In genomic region chr14:65103150-65103760, GRCh38 we compare ENCODE assay signal across 8 cellular contexts. TPM values are rescaled to one million over a fixed set of nuclear protein-coding genes. Genes with fewer than 3 reads are reported as not detected.
A peak's percentile ranks its signal among the peaks of the same experiment; 100 is the strongest.
DNase-seq lines count a peak whose midpoint lies in the region; ATAC-seq and TF ChIP-seq lines count a peak whose summit lies in the region.

No MANE protein-coding gene starts in this region.

- H3K27me3 ChIP-seq in adipocyte (replicated peaks; ENCODE audit: control insufficient read depth, insufficient read depth, low read length) = no peaks in the 10 kb centered on the region
- no peaks in the 10 kb centered on the region for H3K27me3 ChIP-seq in liver (ENCODE audit: control insufficient read depth in 4 of 4, insufficient read depth in 4 of 4, low read length in 3 of 4)
- no peaks in the 10 kb centered on the region for H3K27me3 ChIP-seq in tibial nerve

- no peaks in the 10 kb centered on the region for H3K9me3 ChIP-seq in adipocyte (ENCODE audit: control insufficient read depth, low read length)
- no peaks in the 10 kb centered on the region for H3K9me3 ChIP-seq in liver (ENCODE audit: control insufficient read depth in 4 of 4, low read length in 3 of 4)
- H3K9me3 ChIP-seq in tibial nerve = no peaks in the 10 kb centered on the region

- POLR2A ChIA-PET in AG04449 (lab: Yijun Ruan, JAX) = no interaction called here

- no peak for TF ChIP-seq CTCF in AG04449 (IDR thresholded peaks at IDR 0.05; ENCODE audit: insufficient read depth, low read length, missing control alignments)
- peak; percentile 47; the same call in 2 of the 3 replicates for TF ChIP-seq CTCF in GM12872 (IDR thresholded peaks at IDR 0.05; ENCODE audit: insufficient read depth, low read depth, low read length)
- TF ChIP-seq CTCF in liver (IDR thresholded peaks at IDR 0.05; ENCODE audit: low read depth, low read length, missing input control) = no peak
- TF ChIP-seq CTCF in tibial nerve (IDR thresholded peaks at IDR 0.05) = no peak

- H3K9ac ChIP-seq in adipocyte (ENCODE audit: low read length) (peak overlapping the region; percentile 84), liver (ENCODE audit: low read depth in 1 of 2, low read length in 2 of 2) (peak overlapping the region; percentile 39 to 60)

- 11% methylated on average over 22 of the region's 22 CpGs for WGBS in liver
- WGBS in tibial nerve, 2 donors = 8 to 17% methylated on average over 12 to 22 of the region's 22 CpGs

- CTCF ChIA-PET in AG04449 (lab: Yijun Ruan, JAX) = interaction anchor here (1.0 to 1.5 kb wide), 5 partner anchors 9 to 857 kb away, joined by 3 to 4 read pairs (median 4); no protein-coding TSS in a partner anchor

- no peak for TF ChIP-seq POLR2A in tibial nerve (IDR thresholded peaks at IDR 0.05)

- DNase-seq in AG04449 (ENCODE audit: low read depth, low spot score) (no peak), NCI-H460 (ENCODE audit: extremely low read depth, low read depth) (peak; percentile 23), adipocyte (ENCODE audit: low read depth) (peak; percentile 36), tibial nerve (ENCODE audit: low spot score in 2 of 2) (no peak)

- H3K4me3 ChIP-seq in AG04449 (ENCODE audit: low read depth, low read length) (peak overlapping the region; percentile 79), adipocyte (ENCODE audit: low read length) (peak overlapping the region; percentile 92), liver (ENCODE audit: low read depth in 1 of 3, low read length in 3 of 3) (peak overlapping the region; percentile 80 to 94 (median 92)), tibial nerve (peak overlapping the region; percentile 43 to 96 (median 78))

- H3K27ac ChIP-seq in liver (ENCODE audit: low read depth in 1 of 2, low read length in 2 of 2) (peak overlapping the region; percentile 58 to 61), tibial nerve (peak overlapping the region in 3 of 4 donors; percentile 44 to 84 (median 48))

- ATAC-seq in GM21390 (IDR thresholded peaks at IDR 0.05; ENCODE audit: unreplicated experiment) (no peak), HG02973 (IDR thresholded peaks at IDR 0.05; ENCODE audit: unreplicated experiment) (no peak)

- peaks cover 2% of the 10 kb centered on the region for H3K36me3 ChIP-seq in adipocyte (ENCODE audit: control insufficient read depth, insufficient read depth, low read length, severe bottlenecking)
- H3K36me3 ChIP-seq in liver (ENCODE audit: control insufficient read depth in 4 of 4, insufficient read depth in 3 of 4, low read depth in 1 of 4, low read length in 3 of 4) = peaks cover 0 to 1% (median 0%) of the 10 kb centered on the region in 4 donors
- H3K36me3 ChIP-seq in tibial nerve = peaks cover 0 to 6% (median 0%) of the 10 kb centered on the region in 3 donors

- TF ChIP-seq EP300 in tibial nerve (IDR thresholded peaks at IDR 0.05) = no peak

- H3K4me1 ChIP-seq in adipocyte (ENCODE audit: control insufficient read depth, insufficient read depth, low read length) (peaks cover 31% of the 10 kb centered on the region), liver (ENCODE audit: control insufficient read depth in 4 of 4, insufficient read depth in 4 of 4, low read length in 3 of 4) (peaks cover 3 to 25% (median 16%) of the 10 kb centered on the region in 4 donors), tibial nerve (peaks cover 0 to 37% (median 32%) of the 10 kb centered on the region in 4 donors)

- TF ChIP-seq RAD21 in liver (IDR thresholded peaks at IDR 0.05) = no peak

TF ChIP-seq in liver, 16 proteins besides CTCF, POLR2A, EP300 and RAD21:
- TF ChIP-seq GABPA (IDR thresholded peaks at IDR 0.05 in 1 of 2, conservative IDR thresholded peaks at IDR 0.05 in 1 of 2) = no peak
- TF ChIP-seq TAF1 (conservative IDR thresholded peaks at IDR 0.05) = no peak
- TF ChIP-seq FOXA2 (IDR thresholded peaks at IDR 0.05) = no peak
- no peak for TF ChIP-seq HNF4A (conservative IDR thresholded peaks at IDR 0.05)
- TF ChIP-seq, protein P1, sequence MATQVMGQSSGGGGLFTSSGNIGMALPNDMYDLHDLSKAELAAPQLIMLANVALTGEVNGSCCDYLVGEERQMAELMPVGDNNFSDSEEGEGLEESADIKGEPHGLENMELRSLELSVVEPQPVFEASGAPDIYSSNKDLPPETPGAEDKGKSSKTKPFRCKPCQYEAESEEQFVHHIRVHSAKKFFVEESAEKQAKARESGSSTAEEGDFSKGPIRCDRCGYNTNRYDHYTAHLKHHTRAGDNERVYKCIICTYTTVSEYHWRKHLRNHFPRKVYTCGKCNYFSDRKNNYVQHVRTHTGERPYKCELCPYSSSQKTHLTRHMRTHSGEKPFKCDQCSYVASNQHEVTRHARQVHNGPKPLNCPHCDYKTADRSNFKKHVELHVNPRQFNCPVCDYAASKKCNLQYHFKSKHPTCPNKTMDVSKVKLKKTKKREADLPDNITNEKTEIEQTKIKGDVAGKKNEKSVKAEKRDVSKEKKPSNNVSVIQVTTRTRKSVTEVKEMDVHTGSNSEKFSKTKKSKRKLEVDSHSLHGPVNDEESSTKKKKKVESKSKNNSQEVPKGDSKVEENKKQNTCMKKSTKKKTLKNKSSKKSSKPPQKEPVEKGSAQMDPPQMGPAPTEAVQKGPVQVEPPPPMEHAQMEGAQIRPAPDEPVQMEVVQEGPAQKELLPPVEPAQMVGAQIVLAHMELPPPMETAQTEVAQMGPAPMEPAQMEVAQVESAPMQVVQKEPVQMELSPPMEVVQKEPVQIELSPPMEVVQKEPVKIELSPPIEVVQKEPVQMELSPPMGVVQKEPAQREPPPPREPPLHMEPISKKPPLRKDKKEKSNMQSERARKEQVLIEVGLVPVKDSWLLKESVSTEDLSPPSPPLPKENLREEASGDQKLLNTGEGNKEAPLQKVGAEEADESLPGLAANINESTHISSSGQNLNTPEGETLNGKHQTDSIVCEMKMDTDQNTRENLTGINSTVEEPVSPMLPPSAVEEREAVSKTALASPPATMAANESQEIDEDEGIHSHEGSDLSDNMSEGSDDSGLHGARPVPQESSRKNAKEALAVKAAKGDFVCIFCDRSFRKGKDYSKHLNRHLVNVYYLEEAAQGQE (IDR thresholded peaks at IDR 0.05) = no peak
- TF ChIP-seq, protein P2, sequence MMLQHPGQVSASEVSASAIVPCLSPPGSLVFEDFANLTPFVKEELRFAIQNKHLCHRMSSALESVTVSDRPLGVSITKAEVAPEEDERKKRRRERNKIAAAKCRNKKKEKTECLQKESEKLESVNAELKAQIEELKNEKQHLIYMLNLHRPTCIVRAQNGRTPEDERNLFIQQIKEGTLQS (IDR thresholded peaks at IDR 0.05) = no peak
- TF ChIP-seq, protein P3, sequence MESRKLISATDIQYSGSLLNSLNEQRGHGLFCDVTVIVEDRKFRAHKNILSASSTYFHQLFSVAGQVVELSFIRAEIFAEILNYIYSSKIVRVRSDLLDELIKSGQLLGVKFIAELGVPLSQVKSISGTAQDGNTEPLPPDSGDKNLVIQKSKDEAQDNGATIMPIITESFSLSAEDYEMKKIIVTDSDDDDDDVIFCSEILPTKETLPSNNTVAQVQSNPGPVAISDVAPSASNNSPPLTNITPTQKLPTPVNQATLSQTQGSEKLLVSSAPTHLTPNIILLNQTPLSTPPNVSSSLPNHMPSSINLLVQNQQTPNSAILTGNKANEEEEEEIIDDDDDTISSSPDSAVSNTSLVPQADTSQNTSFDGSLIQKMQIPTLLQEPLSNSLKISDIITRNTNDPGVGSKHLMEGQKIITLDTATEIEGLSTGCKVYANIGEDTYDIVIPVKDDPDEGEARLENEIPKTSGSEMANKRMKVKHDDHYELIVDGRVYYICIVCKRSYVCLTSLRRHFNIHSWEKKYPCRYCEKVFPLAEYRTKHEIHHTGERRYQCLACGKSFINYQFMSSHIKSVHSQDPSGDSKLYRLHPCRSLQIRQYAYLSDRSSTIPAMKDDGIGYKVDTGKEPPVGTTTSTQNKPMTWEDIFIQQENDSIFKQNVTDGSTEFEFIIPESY (IDR thresholded peaks at IDR 0.05) = no peak
TF ChIP-seq in liver: peak in this region for 0.

RNA-seq across cellular contexts. Expression of gene MAX, which starts 0.9 kb away (rescaled TPM):
- total RNA-seq in NCI-H460 (2014; rRNA removed; shearing (Covaris generic)) = 46.2 and 50.1 TPM in 2 replicates
- polyA plus RNA-seq in NCI-H460 (2014; cell fraction: nucleus; rRNA removed) = 29.6 and 43.9 TPM in 2 replicates
- 10 to 100 TPM; 18.9 to 27.0 TPM for total RNA-seq in liver
- 10 to 100 TPM; 14.8 TPM for polyA plus RNA-seq in liver
- 10 to 100 TPM; 49.4 to 70.4 (median 55.6) TPM for total RNA-seq in tibial nerve

Comparison
In these comparisons a context has a peak if more than half of its experiments do, and no peak if none do; other contexts are left out.
1. DNase-seq: peak in NCI-H460 (single experiment) and adipocyte (single experiment); none in AG04449 (single experiment) and tibial nerve (0 of 2).
2. Peak in every context shown above with its lines, with median percentiles within 50 percentile points of each other: H3K4me3 ChIP-seq.